ENCODE assay signal across 21 cellular contexts in the genomic region with DNA sequence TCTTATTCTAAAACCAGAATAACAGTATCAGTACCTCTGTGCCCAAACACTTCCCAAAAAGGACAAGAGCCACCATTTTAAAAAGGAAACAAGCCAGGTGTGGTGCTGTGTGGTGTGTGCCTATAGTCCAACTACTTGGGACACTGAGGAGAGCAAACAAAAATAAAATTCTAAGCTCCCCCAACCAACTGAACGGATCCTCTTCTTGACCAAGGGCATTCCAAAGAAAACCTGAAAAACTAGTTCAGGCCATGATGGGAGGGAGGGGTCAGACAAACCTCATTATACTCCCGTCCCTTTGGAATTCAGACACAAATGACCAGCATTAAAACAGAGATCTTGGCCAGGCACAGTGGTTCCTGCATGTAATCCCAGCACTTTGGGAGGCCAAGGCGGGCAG. TPM values are rescaled to one million over a fixed set of nuclear protein-coding genes. Genes with fewer than 3 reads are reported as not detected.
DNase-seq lines count a peak whose midpoint lies in the region; ATAC-seq, FAIRE-seq and TF ChIP-seq lines count a peak whose summit lies in the region.
"Had no signal": no experiment of that assay in that cellular context is flagged by ENCODE, and none has a peak within 500 bp of the region (broad histone marks: within the 10 kb centered on the region; RNA-seq: fewer than 3 reads in every experiment).

No MANE protein-coding gene starts in this region.

- in situ Hi-C loops in T47D (cut with HindIII; ENCODE audit: low pct_unique_long_range_greater_than_20kb, low sequenced_read_pairs) = no loop called here
- in situ Hi-C loops in HAP-1 (cut with MboI; ENCODE audit: low sequenced_read_pairs) = no loop called here

- BruUV-seq in MCF 10A (replicated peaks; lab: Mats Ljungman, UMichigan) = no TSS peak

- H3K27me3 ChIP-seq in body of pancreas (no peaks in the 10 kb centered on the region), lung (ENCODE audit: control insufficient read depth, insufficient read depth) (no peaks in the 10 kb centered on the region), HAP-1 (ENCODE audit: low read depth) (no peaks in the 10 kb centered on the region)
- H3K27me3 ChIP-seq: esophagus muscularis mucosa, SJCRH30, testis had no signal

- no peaks in the 10 kb centered on the region for H3K27me3 Mint-ChIP-seq in MCF 10A (ENCODE audit: insufficient read depth, unreplicated experiment)
- no peaks in the 10 kb centered on the region for H3K27me3 Mint-ChIP-seq in activated CD4-positive, alpha-beta T cell treated with anti-CD3 and anti-CD28 coated beads, Interleukin-2, amount 10 ng/mL, durations not matched to agents 7 days and 5 days
- H3K27me3 Mint-ChIP-seq: activated T-helper 17 cell treated with anti-CD3 and anti-CD28 coated beads, Interleukin-2, amount 50 U/mL, for 72 hours; IgD-negative memory B cell; naive thymus-derived CD4-positive, alpha-beta T cell had no signal

- WGBS in body of pancreas, 2 donors = 37 to 49% methylated on average over 3 of the region's 3 CpGs
- WGBS in lung, 2 donors = 73 to 90% methylated on average over 3 of the region's 3 CpGs

- intact Hi-C loops in MCF 10A (cut with micrococcal nuclease) = no loop called here
- intact Hi-C loops in body of pancreas (cut with DNase I) = no loop called here

- no peak for FAIRE-seq in GM12892 (lab: Jason Lieb, UNC)
- FAIRE-seq: astrocyte had no signal

- H3K4me1 ChIP-seq in body of pancreas = peaks cover 20% of the 10 kb centered on the region
- H3K4me1 ChIP-seq in lung (ENCODE audit: control insufficient read depth in 2 of 2, insufficient read depth in 2 of 2, low read length in 2 of 2) = no peaks in the 10 kb centered on the region
- peaks cover 18% of the 10 kb centered on the region for H3K4me1 ChIP-seq in HAP-1
- H3K4me1 ChIP-seq: SJCRH30 had no signal

- no peaks in the 10 kb centered on the region for H3K9me3 Mint-ChIP-seq in MCF 10A (ENCODE audit: unreplicated experiment)
- no peaks in the 10 kb centered on the region for H3K9me3 Mint-ChIP-seq in activated CD4-positive, alpha-beta T cell treated with anti-CD3 and anti-CD28 coated beads, Interleukin-2, amount 10 ng/mL, durations not matched to agents 7 days and 5 days
- H3K9me3 Mint-ChIP-seq: activated T-helper 17 cell treated with anti-CD3 and anti-CD28 coated beads, Interleukin-2, amount 50 U/mL, for 72 hours; IgD-negative memory B cell; naive thymus-derived CD4-positive, alpha-beta T cell had no signal

- no peak for TF ChIP-seq CTCF in MCF 10A (IDR thresholded peaks at IDR 0.05; ENCODE audit: unreplicated experiment)
- no peak for TF ChIP-seq CTCF in body of pancreas (IDR thresholded peaks at IDR 0.05)
- no peak for TF ChIP-seq CTCF in lung (IDR thresholded peaks at IDR 0.05; ENCODE audit: control extremely low read depth, extremely low read depth)

- no peak overlapping the region for H3K4me3 Mint-ChIP-seq in MCF 10A (ENCODE audit: unreplicated experiment)
- no peak overlapping the region for H3K4me3 Mint-ChIP-seq in activated CD4-positive, alpha-beta T cell treated with anti-CD3 and anti-CD28 coated beads, Interleukin-2, amount 10 ng/mL, durations not matched to agents 7 days and 5 days
- H3K4me3 Mint-ChIP-seq: activated T-helper 17 cell treated with anti-CD3 and anti-CD28 coated beads, Interleukin-2, amount 50 U/mL, for 72 hours; IgD-negative memory B cell; naive thymus-derived CD4-positive, alpha-beta T cell had no signal

- POLR2A ChIA-PET in MCF 10A (lab: Yijun Ruan, JAX) = interaction anchor here (0.7 kb wide), 1 partner anchor 17 kb away, joined by 4 read pairs; no protein-coding TSS in a partner anchor
- POLR2A ChIA-PET in activated CD4-positive, alpha-beta T cell treated with anti-CD3 and anti-CD28 coated beads, Interleukin-2, amount 10 ng/mL, durations not matched to agents 7 days and 5 days (lab: Charles Lee) = no interaction called here

- H3K9me3 ChIP-seq in body of pancreas (no peaks in the 10 kb centered on the region), lung (ENCODE audit: control insufficient read depth in 2 of 2, insufficient read depth in 1 of 2, low read length in 1 of 2) (no peaks in the 10 kb centered on the region), HAP-1 (no peaks in the 10 kb centered on the region; the same call in 1 of the 2 replicates)
- H3K9me3 ChIP-seq: esophagus muscularis mucosa, SJCRH30, testis had no signal

- H3K36me3 ChIP-seq in body of pancreas (replicated peaks in 1 of 2; ENCODE audit: insufficient read depth in 1 of 2, low read depth in 2 of 2) = peaks cover 0 to 3% of the 10 kb centered on the region in 2 donors
- peaks cover 13 to 16% of the 10 kb centered on the region in 2 donors for H3K36me3 ChIP-seq in lung (ENCODE audit: control insufficient read depth in 2 of 2, insufficient read depth in 2 of 2, low read length in 2 of 2)
- H3K36me3 ChIP-seq in HAP-1 (replicated peaks) = peaks cover 41% of the 10 kb centered on the region

- TF ChIP-seq POLR2A in body of pancreas (IDR thresholded peaks at IDR 0.05) (no peak), GM12892 (IDR thresholded peaks at IDR 0.05; ENCODE audit: low read depth, low read length) (no peak)

- no peak overlapping the region for H3K4me3 ChIP-seq in body of pancreas
- H3K4me3 ChIP-seq in lung = no peak overlapping the region
- H3K4me3 ChIP-seq in HAP-1 = no peak overlapping the region
- H3K4me3 ChIP-seq: coronary artery, esophagus muscularis mucosa, SJCRH30, testis had no signal

- no peak overlapping the region for H3K27ac Mint-ChIP-seq in MCF 10A (ENCODE audit: low read depth, unreplicated experiment)
- H3K27ac Mint-ChIP-seq in activated CD4-positive, alpha-beta T cell treated with anti-CD3 and anti-CD28 coated beads, Interleukin-2, amount 10 ng/mL, durations not matched to agents 7 days and 5 days = no peak overlapping the region
- H3K27ac Mint-ChIP-seq: IgD-negative memory B cell had no signal

- H3K27ac ChIP-seq in body of pancreas (peak overlapping the region in 3 of 4 donors; percentile 5 to 39 (median 34)), lung (ENCODE audit: low read depth in 1 of 2, low read length in 1 of 2) (no peak overlapping the region)
- H3K27ac ChIP-seq: coronary artery, esophagus muscularis mucosa, SJCRH30 had no signal

- peaks cover 77% of the 10 kb centered on the region for H3K36me3 Mint-ChIP-seq in MCF 10A (ENCODE audit: insufficient read depth, unreplicated experiment)
- peaks cover 33% of the 10 kb centered on the region for H3K36me3 Mint-ChIP-seq in activated CD4-positive, alpha-beta T cell treated with anti-CD3 and anti-CD28 coated beads, Interleukin-2, amount 10 ng/mL, durations not matched to agents 7 days and 5 days (ENCODE audit: low read depth)

- DNase-seq in T47D (ENCODE audit: low read depth in 1 of 2, low spot score in 1 of 2) (peak; percentile 44 to 98), MCF 10A (ENCODE audit: unreplicated experiment) (no peak), body of pancreas (peak in 1 of 4 donors; percentile 35), lung (ENCODE audit: low spot score) (peak; percentile 50), HAP-1 (ENCODE audit: low spot score in 2 of 2) (no peak), GM12892 (ENCODE audit: insufficient read length) (no peak)
- no peak for DNase-seq in activated CD4-positive, alpha-beta T cell treated with anti-CD3 and anti-CD28 coated beads, Interleukin-2, amount 10 ng/mL, durations not matched to agents 7 days and 5 days
- DNase-seq: activated CD4-positive, alpha-beta T cell treated with anti-CD3 and anti-CD28 coated beads, Interleukin-2, amount 50 U/mL, for 4 hours; glutamatergic neuron; naive thymus-derived CD4-positive, alpha-beta T cell; NCI-H1048; NCI-H2171; retina; SJCRH30; testis had no signal

- ATAC-seq in body of pancreas = peak; percentile 38
- ATAC-seq in lung (ENCODE audit: insufficient read depth, low FRiP score) = peak; percentile 35
- no peak for ATAC-seq in HG03139 (IDR thresholded peaks at IDR 0.05; ENCODE audit: unreplicated experiment)
- ATAC-seq: activated T-helper 17 cell treated with anti-CD3 and anti-CD28 coated beads, Interleukin-2, amount 50 U/mL, for 72 hours; naive thymus-derived CD4-positive, alpha-beta T cell had no signal

- CTCF ChIA-PET in MCF 10A (lab: Yijun Ruan, JAX) = no interaction called here
- CTCF ChIA-PET in activated CD4-positive, alpha-beta T cell treated with anti-CD3 and anti-CD28 coated beads, Interleukin-2, amount 10 ng/mL, durations not matched to agents 7 days and 5 days (lab: Charles Lee) = interaction anchor here (0.9 kb wide), 1 partner anchor 43 kb away, joined by 3 read pairs; no protein-coding TSS in a partner anchor

- H3K4me1 Mint-ChIP-seq in MCF 10A (ENCODE audit: insufficient read depth, unreplicated experiment) = no peaks in the 10 kb centered on the region
- H3K4me1 Mint-ChIP-seq in activated CD4-positive, alpha-beta T cell treated with anti-CD3 and anti-CD28 coated beads, Interleukin-2, amount 10 ng/mL, durations not matched to agents 7 days and 5 days = peaks cover 19% of the 10 kb centered on the region

RNA-seq across cellular contexts. Expression of gene SLC11A2, which starts 20.5 kb away (rescaled TPM):
- total RNA-seq in MCF 10A (2022) (45.6 and 60.9 TPM in 2 replicates), body of pancreas (10 to 100 TPM; 53.2 to 55.0 TPM), lung (100 to 1,000 TPM; 112 to 129 TPM)
- 10 to 100 TPM; 29.2 to 69.2 TPM for polyA plus RNA-seq in lung
- 10 to 100 TPM; 36.0 to 37.4 TPM for total RNA-seq in activated CD4-positive, alpha-beta T cell treated with anti-CD3 and anti-CD28 coated beads, Interleukin-2, amount 10 ng/mL, durations not matched to agents 7 days and 5 days
- 13.7 TPM for polyA plus RNA-seq in GM12892 (2012; ENCODE audit: missing spikeins)

RNA-seq across cellular contexts. Expression of gene LETMD1, which starts 42.5 kb away (rescaled TPM):
- total RNA-seq in MCF 10A (2022) = 60.5 and 65.8 TPM in 2 replicates
- total RNA-seq in body of pancreas = 10 to 100 TPM; 57.4 to 71.6 TPM
- 10 to 100 TPM; 45.2 to 81.6 TPM for total RNA-seq in lung
- 10 to 100 TPM; 29.9 to 52.0 TPM for polyA plus RNA-seq in lung
- 10 to 100 TPM; 66.3 to 68.6 TPM for total RNA-seq in activated CD4-positive, alpha-beta T cell treated with anti-CD3 and anti-CD28 coated beads, Interleukin-2, amount 10 ng/mL, durations not matched to agents 7 days and 5 days
- polyA plus RNA-seq in GM12892 (2012; ENCODE audit: missing spikeins) = 76.5 TPM

RNA-seq across cellular contexts. Expression of gene HIGD1C, which starts 53.3 kb away (rescaled TPM):
- total RNA-seq in MCF 10A (2022) = not detected in 2 replicates
- not detected for total RNA-seq in body of pancreas
- total RNA-seq in lung = not detected
- not detected for polyA plus RNA-seq in lung
- total RNA-seq in activated CD4-positive, alpha-beta T cell treated with anti-CD3 and anti-CD28 coated beads, Interleukin-2, amount 10 ng/mL, durations not matched to agents 7 days and 5 days = not detected
- not detected for polyA plus RNA-seq in GM12892 (2012; ENCODE audit: missing spikeins)
- total RNA-seq: activated T-helper 17 cell treated with anti-CD3 and anti-CD28 coated beads, Interleukin-2, amount 50 U/mL, for 72 hours; astrocyte; esophagus muscularis mucosa; naive thymus-derived CD4-positive, alpha-beta T cell; SJCRH30; testis had no signal
- polyA plus RNA-seq: naive thymus-derived CD4-positive, alpha-beta T cell had no signal

Comparison
In these comparisons a context has a peak if more than half of its experiments do, and no peak if none do; other contexts are left out.
1. DNase-seq: peak in T47D (2 of 2) and lung (single experiment); none in MCF 10A (single experiment), HAP-1 (0 of 2), activated CD4-positive, alpha-beta T cell treated with anti-CD3 and anti-CD28 coated beads, Interleukin-2, amount 10 ng/mL, durations not matched to agents 7 days and 5 days (single experiment) and GM12892 (single experiment).
2. H3K27ac ChIP-seq: peak in body of pancreas (3 of 4); none in lung (0 of 2).